Comparison of ENCODE assay signal across 22 cellular contexts in the genomic region with DNA sequence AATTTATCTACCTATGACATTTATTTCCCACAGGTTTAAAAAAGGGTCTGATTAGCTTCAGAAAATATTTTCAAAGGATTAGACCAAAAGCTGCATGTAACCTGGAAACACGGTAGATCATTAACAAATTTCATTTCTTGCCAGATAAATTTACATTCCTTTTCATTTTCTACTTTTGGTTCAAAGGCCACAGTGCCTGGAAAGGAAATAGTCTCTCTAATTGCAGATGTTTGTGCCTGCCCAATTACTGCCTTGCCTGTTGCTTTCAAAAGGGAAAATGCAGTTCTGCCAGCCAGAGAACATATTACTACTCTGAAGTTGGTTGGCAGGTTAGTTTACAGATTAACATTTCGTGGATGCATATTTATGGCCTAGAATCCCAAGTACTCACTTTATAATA.
"Had no signal": no experiment of that assay in that cellular context is flagged by ENCODE, and none has a peak within 500 bp of the region (broad histone marks: within the 10 kb centered on the region; RNA-seq: fewer than 3 reads in every experiment).

No MANE protein-coding gene starts in this region.

- H3K27ac ChIP-seq: heart left ventricle, lower lobe of right lung, pancreas, psoas muscle, sigmoid colon, spleen, tibial nerve, uterus had no signal

- H3K4me3 ChIP-seq: heart left ventricle, lower lobe of right lung, pancreas, psoas muscle, sigmoid colon, spleen, tibial nerve, uterus had no signal

- H3K4me1 ChIP-seq: heart left ventricle, lower lobe of right lung, pancreas, psoas muscle, sigmoid colon, spleen, tibial nerve, uterus had no signal

- H3K27me3 ChIP-seq: heart left ventricle, pancreas, sigmoid colon, spleen, tibial nerve, uterus had no signal

- H3K9me3 ChIP-seq: lower lobe of right lung, pancreas, psoas muscle, sigmoid colon, tibial nerve, uterus had no signal

- H3K36me3 ChIP-seq: heart left ventricle, lower lobe of right lung, pancreas, sigmoid colon, spleen, tibial nerve, uterus had no signal

- DNase-seq: heart left ventricle; immature natural killer cell; kidney; left colon; left ventricle myocardium superior; lower lobe of right lung; mammary epithelial cell; mesenchymal stem cell; naive B cell; natural killer cell; pancreas; psoas muscle; retina; right cardiac atrium; sigmoid colon; small intestine; spleen; stimulated activated CD4-positive, alpha-beta T cell treated with anti-CD3 and anti-CD28 coated beads, Interleukin-4, amount 100 ng/mL, for 24 hours; stimulated activated naive CD4-positive, alpha-beta T cell; substantia nigra; uterus had no signal
